ENCODE assay signal across 17 cellular contexts in the genomic region with DNA sequence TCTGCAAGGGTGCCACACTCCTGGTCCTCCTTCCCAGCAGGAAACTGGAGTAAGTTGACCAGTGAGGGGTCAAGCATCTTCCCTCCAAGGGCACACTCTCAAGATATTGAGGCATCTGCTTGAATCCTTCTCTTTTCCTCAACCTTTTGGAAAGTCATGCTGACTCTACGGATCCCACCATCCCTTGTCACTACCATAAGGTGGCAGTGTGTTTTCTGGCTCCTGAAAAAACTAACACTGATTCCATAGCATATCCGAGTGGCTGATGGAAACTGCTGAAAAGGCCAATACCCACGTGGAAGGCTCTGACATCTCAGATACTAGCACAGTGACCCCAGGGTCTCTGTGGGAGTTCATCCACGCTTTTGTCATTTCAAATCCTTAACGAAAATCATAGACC. TPM values are rescaled to one million over a fixed set of nuclear protein-coding genes. Genes with fewer than 3 reads are reported as not detected.
DNase-seq lines count a peak whose midpoint lies in the region; ATAC-seq and TF ChIP-seq lines count a peak whose summit lies in the region.
"Had no signal": no experiment of that assay in that cellular context is flagged by ENCODE, and none has a peak within 500 bp of the region (broad histone marks: within the 10 kb centered on the region; RNA-seq: fewer than 3 reads in every experiment).

No MANE protein-coding gene starts in this region.

- intact Hi-C loops in PC-3 (cut with micrococcal nuclease), result no loop called here

- H2BK15ac ChIP-seq in mesenchymal stem cell (ENCODE audit: low read depth, poor library complexity, severe bottlenecking), result no peak overlapping the region

- no peak for ATAC-seq in PC-3
- no peak for ATAC-seq in GM21515 (IDR thresholded peaks at IDR 0.05; ENCODE audit: unreplicated experiment)
- ATAC-seq: Right ventricle myocardium inferior had no signal

- H2AFZ ChIP-seq in PC-3 (ENCODE audit: low read length) (no peak overlapping the region), mesenchymal stem cell (ENCODE audit: low read depth, low read length) (no peak overlapping the region)

- no peak overlapping the region for H2BK120ac ChIP-seq in mesenchymal stem cell (ENCODE audit: low read depth, low read length)

- H3F3A ChIP-seq in PC-3 (ENCODE audit: low read length, unreplicated experiment), result no peaks in the 10 kb centered on the region

- no peaks in the 10 kb centered on the region for H3K79me2 ChIP-seq in PC-3 (ENCODE audit: low read length)

- H3K27ac ChIP-seq in PC-3 (ENCODE audit: low read length) (no peak overlapping the region), mesenchymal stem cell (ENCODE audit: low read length, poor library complexity, severe bottlenecking) (peak overlapping the region; percentile 67)
- H3K27ac ChIP-seq: Peyer's patch had no signal

- H4K20me1 ChIP-seq in PC-3 (ENCODE audit: low read length), result no peaks in the 10 kb centered on the region

- no peaks in the 10 kb centered on the region for H3K4me1 ChIP-seq in PC-3 (ENCODE audit: insufficient read depth, low read length)
- peaks cover 9% of the 10 kb centered on the region for H3K4me1 ChIP-seq in mesenchymal stem cell (ENCODE audit: control insufficient read depth, insufficient read depth, low read depth, low read length)
- H3K4me1 ChIP-seq: Peyer's patch had no signal

- H4K91ac ChIP-seq in mesenchymal stem cell (ENCODE audit: low read length), result no peak overlapping the region

- H3K4me2 ChIP-seq in PC-3 (ENCODE audit: low read length) (no peak overlapping the region), mesenchymal stem cell (ENCODE audit: low read length, poor library complexity, severe bottlenecking) (no peak overlapping the region)
- H3K4me2 ChIP-seq: SK-N-SH had no signal

- no peaks in the 10 kb centered on the region for H3K9me3 ChIP-seq in PC-3 (ENCODE audit: low read length)
- H3K9me3 ChIP-seq in mesenchymal stem cell (ENCODE audit: control insufficient read depth, low read length), result no peaks in the 10 kb centered on the region
- H3K9me3 ChIP-seq: MG63, Peyer's patch, SK-N-SH had no signal

- H3K79me1 ChIP-seq in mesenchymal stem cell (replicated peaks; ENCODE audit: low read length, poor library complexity, severe bottlenecking), result peaks cover 51% of the 10 kb centered on the region

- no peak overlapping the region for H3K4ac ChIP-seq in mesenchymal stem cell (ENCODE audit: low read depth in 1 of 2, low read length in 2 of 2)

- no peak overlapping the region for H2BK12ac ChIP-seq in mesenchymal stem cell (ENCODE audit: low read length in 2 of 2)

- H3K36me3 ChIP-seq in PC-3 (ENCODE audit: low read depth, low read length), result peaks cover 11% of the 10 kb centered on the region; the same call in 1 of the 2 replicates
- peaks cover 66 to 86% of the 10 kb centered on the region in 2 experiments for H3K36me3 ChIP-seq in mesenchymal stem cell (ENCODE audit: control insufficient read depth in 1 of 2, insufficient read depth in 2 of 2, low read depth in 1 of 2, low read length in 2 of 2)

- 75% methylated on average over 4 of the region's 5 CpGs for WGBS in mesenchymal stem cell

- no peak overlapping the region for H3K23ac ChIP-seq in mesenchymal stem cell (ENCODE audit: low read length in 2 of 2)

- peak overlapping the region; percentile 76 for H2AK5ac ChIP-seq in mesenchymal stem cell (ENCODE audit: low read length, severe bottlenecking)

- H3K14ac ChIP-seq in mesenchymal stem cell (ENCODE audit: low read length in 2 of 2), result no peak overlapping the region

- POLR2A ChIA-PET in PC-3 (lab: Charles Lee; ENCODE audit: unreplicated experiment), result no interaction called here

- no peak overlapping the region for H4K8ac ChIP-seq in mesenchymal stem cell (ENCODE audit: low read length)

- no peak overlapping the region for H3K18ac ChIP-seq in mesenchymal stem cell (ENCODE audit: low read depth in 1 of 2, low read length in 2 of 2)

- H3K27me3 ChIP-seq in PC-3 (ENCODE audit: low read length) (no peaks in the 10 kb centered on the region), mesenchymal stem cell (ENCODE audit: control insufficient read depth in 1 of 2, insufficient read depth in 1 of 2, low read length in 2 of 2) (no peaks in the 10 kb centered on the region)
- H3K27me3 ChIP-seq: MG63, Peyer's patch had no signal

- BruUV-seq in PC-3 (replicated peaks; lab: Mats Ljungman, UMichigan), result no TSS peak

- H3K4me3 ChIP-seq in AG09309 (ENCODE audit: control insufficient read depth, low read depth, low read length) (no peak overlapping the region), PC-3 (ENCODE audit: low read length) (no peak overlapping the region), cardiac fibroblast (replicated peaks in 1 of 2; ENCODE audit: low read depth in 2 of 2, low read length in 2 of 2) (no peak overlapping the region), mesenchymal stem cell (ENCODE audit: insufficient read depth in 1 of 2, low read depth in 1 of 2, low read length in 2 of 2) (no peak overlapping the region)
- H3K4me3 ChIP-seq: MG63, Peyer's patch had no signal

- no peak overlapping the region for H3K9ac ChIP-seq in PC-3 (ENCODE audit: low read length)
- H3K9ac ChIP-seq in mesenchymal stem cell (ENCODE audit: low read length), result no peak overlapping the region
- H3K9ac ChIP-seq: SK-N-SH had no signal

- TF ChIP-seq CTCF in AG09309 (IDR thresholded peaks at IDR 0.05; ENCODE audit: control insufficient read depth, insufficient read depth, low read depth, low read length, missing control alignments), result peak; percentile 10
- peak; percentile 27; the same call in 1 of the 2 replicates for TF ChIP-seq CTCF in PC-3 (conservative IDR thresholded peaks at IDR 0.05; ENCODE audit: low read depth, low read length)
- TF ChIP-seq CTCF in cardiac fibroblast (IDR thresholded peaks at IDR 0.05; ENCODE audit: low read depth, low read length), result peak; percentile 8

- no peaks in the 10 kb centered on the region for H3K9me2 ChIP-seq in PC-3 (replicated peaks; ENCODE audit: low read length)
- H3K9me2 ChIP-seq: SK-N-SH had no signal

- DNase-seq in AG09309 (ENCODE audit: low read depth), result no peak
- no peak for DNase-seq in PC-3
- no peak for DNase-seq in cardiac fibroblast (ENCODE audit: low read depth in 2 of 2)
- no peak for DNase-seq in mesenchymal stem cell
- DNase-seq in NCI-H2107 (lab: John Stamatoyannopoulos, UW), result no peak
- no peak for DNase-seq in stimulated activated naive CD4-positive, alpha-beta T cell treated with Interleukin-2 at 50 U/mL for 16 hours (lab: John Stamatoyannopoulos, UW)
- no peak for DNase-seq in NCI-H1105 treated with DMSO at 0.1 percent for 48 hours (lab: John Stamatoyannopoulos, UW)
- DNase-seq: COR-L47, DMS153, MG63, NCI-H1092, NCI-H2227 treated with DMSO at 0.1 percent for 48 hours, NCI-H524, Peyer's patch, SK-N-SH had no signal

- no peak overlapping the region for H2BK5ac ChIP-seq in mesenchymal stem cell (ENCODE audit: low read depth, low read length, poor library complexity, severe bottlenecking)

- CTCF ChIA-PET in PC-3 (lab: Charles Lee), result no interaction called here

RNA-seq across cellular contexts. Expression of a gene that starts 37.1 kb away (rescaled TPM):
- total RNA-seq in PC-3 (2014; rRNA removed), result not detected in 2 replicates
- polyA plus RNA-seq in mesenchymal stem cell (2013, experiment 1 of 2), result 0.04 TPM
- polyA plus RNA-seq in mesenchymal stem cell (2013, experiment 2 of 2), result 0.04 TPM
- total RNA-seq: Peyer's patch, Right ventricle myocardium inferior had no signal
- polyA plus RNA-seq: SK-N-SH had no signal

RNA-seq across cellular contexts. Expression of a gene that starts 50.9 kb away (rescaled TPM):
- total RNA-seq in PC-3 (2014; rRNA removed), result 26.5 and 27.3 TPM in 2 replicates
- polyA plus RNA-seq in mesenchymal stem cell (2013, experiment 1 of 2), result 18.5 TPM
- polyA plus RNA-seq in mesenchymal stem cell (2013, experiment 2 of 2), result 18.7 TPM

RNA-seq across cellular contexts. Expression of a gene that starts 58.7 kb away (rescaled TPM):
- 7.2 and 11.6 TPM in 2 replicates for total RNA-seq in PC-3 (2014; rRNA removed)
- 19.4 TPM for polyA plus RNA-seq in mesenchymal stem cell (2013, experiment 1 of 2)
- polyA plus RNA-seq in mesenchymal stem cell (2013, experiment 2 of 2), result 18.0 TPM
